9 cellular contexts compared by ENCODE assay signal in genomic region chr5:35856186-35857003, GRCh38. TPM values are rescaled to one million over a fixed set of nuclear protein-coding genes. Genes with fewer than 3 reads are reported as not detected.
DNase-seq lines count a peak whose midpoint lies in the region; ATAC-seq and TF ChIP-seq lines count a peak whose summit lies in the region.
"Had no signal": no experiment of that assay in that cellular context is flagged by ENCODE, and none has a peak within 500 bp of the region (broad histone marks: within the 10 kb centered on the region; RNA-seq: fewer than 3 reads in every experiment).

Gene IL7R (plus strand): TSS chr5:35856891. CDS start chr5:35856978, 87 bp downstream.

- H3K36me3 ChIP-seq in PC-3 (ENCODE audit: low read depth, low read length): 0 out of 2 replicates have a peak, but pooled peaks cover 8% of the 10 kb centered on the region
- H3K36me3 ChIP-seq in duodenal mucosa (ENCODE audit: control insufficient read depth in 1 of 2, insufficient read depth in 2 of 2, low read length in 2 of 2): no peaks in the 10 kb centered on the region
- no peaks in the 10 kb centered on the region for H3K36me3 ChIP-seq in uterus

- H3K4me1 Mint-ChIP-seq in activated CD8-positive, alpha-beta memory T cell treated with anti-CD3 and anti-CD28 coated beads, Interleukin-2, amount 10 ng/mL, durations not matched to agents 7 days and 5 days: peaks cover 95% of the 10 kb centered on the region

- peaks cover 65% of the 10 kb centered on the region for H3K4me1 ChIP-seq in PC-3 (ENCODE audit: insufficient read depth, low read length)
- H3K4me1 ChIP-seq in duodenal mucosa (ENCODE audit: control insufficient read depth in 1 of 2, insufficient read depth in 2 of 2, low read length in 2 of 2): peaks cover 3 to 4% of the 10 kb centered on the region in 2 donors
- H3K4me1 ChIP-seq in uterus: no peaks in the 10 kb centered on the region

- no peaks in the 10 kb centered on the region for H3K9me3 Mint-ChIP-seq in activated CD8-positive, alpha-beta memory T cell treated with anti-CD3 and anti-CD28 coated beads, Interleukin-2, amount 10 ng/mL, durations not matched to agents 7 days and 5 days (ENCODE audit: low read depth)

- H3K27me3 ChIP-seq in PC-3 (ENCODE audit: low read length) (no peaks in the 10 kb centered on the region), duodenal mucosa (ENCODE audit: control insufficient read depth in 1 of 2, insufficient read depth in 2 of 2, low read length in 2 of 2) (no peaks in the 10 kb centered on the region), uterus (no peaks in the 10 kb centered on the region)

- peaks cover 24% of the 10 kb centered on the region for H3K36me3 Mint-ChIP-seq in activated CD8-positive, alpha-beta memory T cell treated with anti-CD3 and anti-CD28 coated beads, Interleukin-2, amount 10 ng/mL, durations not matched to agents 7 days and 5 days

- H3K9me3 ChIP-seq in PC-3 (ENCODE audit: low read length) (no peaks in the 10 kb centered on the region), duodenal mucosa (ENCODE audit: control insufficient read depth in 1 of 2, low read length in 2 of 2) (no peaks in the 10 kb centered on the region), uterus (no peaks in the 10 kb centered on the region)

- no peaks in the 10 kb centered on the region for H4K20me1 ChIP-seq in PC-3 (ENCODE audit: low read length)

- H3K9ac ChIP-seq in PC-3 (ENCODE audit: low read length) (peak within 1 kb of the TSS; percentile 64), duodenal mucosa (ENCODE audit: low read depth in 1 of 2, low read length in 2 of 2) (peak within 1 kb of the TSS in 1 of 2 donors; percentile 28)

- H3K4me3 Mint-ChIP-seq in activated CD8-positive, alpha-beta memory T cell treated with anti-CD3 and anti-CD28 coated beads, Interleukin-2, amount 10 ng/mL, durations not matched to agents 7 days and 5 days: peak within 1 kb of the TSS; percentile 80

- intact Hi-C loops in PC-3 (cut with micrococcal nuclease): loop anchor here (1.0 to 5.0 kb wide), 5 partner anchors 68 to 239 kb away; partner anchors contain the start of gene SPEF2
- intact Hi-C loops in uterus (cut with DNase I; ENCODE audit: low total_unique reads): no loop called here

- H3K27me3 Mint-ChIP-seq in activated CD8-positive, alpha-beta memory T cell treated with anti-CD3 and anti-CD28 coated beads, Interleukin-2, amount 10 ng/mL, durations not matched to agents 7 days and 5 days: no peaks in the 10 kb centered on the region

- TF ChIP-seq CTCF in PC-3 (conservative IDR thresholded peaks at IDR 0.05; ENCODE audit: low read depth, low read length): no peak
- no peak for TF ChIP-seq CTCF in subcutaneous adipose tissue (IDR thresholded peaks at IDR 0.05; ENCODE audit: low read depth)
- TF ChIP-seq CTCF in uterus (IDR thresholded peaks at IDR 0.05): no peak

- CTCF ChIA-PET in activated CD8-positive, alpha-beta memory T cell treated with anti-CD3 and anti-CD28 coated beads, Interleukin-2, amount 10 ng/mL, durations not matched to agents 7 days and 5 days (lab: Charles Lee): interaction anchor here (1.0 to 8.7 kb wide), 5 partner anchors 48 to 239 kb away, joined by 3 to 55 read pairs (median 3); partner anchors contain the start of gene SPEF2
- CTCF ChIA-PET in PC-3 (lab: Charles Lee): interaction anchor here (0.7 kb wide), 1 partner anchor 117 kb away, joined by 3 read pairs; no protein-coding TSS in a partner anchor

- no peak for DNase-seq in activated CD8-positive, alpha-beta memory T cell treated with anti-CD3 and anti-CD28 coated beads, Interleukin-2, amount 10 ng/mL, durations not matched to agents 7 days and 5 days
- DNase-seq in activated CD8-positive, alpha-beta memory T cell treated with anti-CD3 and anti-CD28 coated beads, Interleukin-2, amount 50 U/mL, for 4 hours: no peak
- DNase-seq in PC-3: peak; percentile 54
- no peak for DNase-seq in uterus

- BruUV-seq in PC-3 (replicated peaks; lab: Mats Ljungman, UMichigan): no TSS peak

- H3K79me2 ChIP-seq in PC-3 (ENCODE audit: low read length): peaks cover 22% of the 10 kb centered on the region

- peak within 1 kb of the TSS; percentile 76 for H3K4me2 ChIP-seq in PC-3 (ENCODE audit: low read length)

- H3K4me3 ChIP-seq in PC-3 (ENCODE audit: low read length) (peak within 1 kb of the TSS; percentile 54), duodenal mucosa (ENCODE audit: low read depth in 1 of 2, low read length in 2 of 2) (peak within 1 kb of the TSS; percentile 5 to 13), uterus (no peak within 1 kb of the TSS)

- peak within 1 kb of the TSS; percentile 46 for H2AFZ ChIP-seq in PC-3 (ENCODE audit: low read length)

- no peaks in the 10 kb centered on the region for H3K9me2 ChIP-seq in PC-3 (replicated peaks; ENCODE audit: low read length)

- POLR2A ChIA-PET in PC-3 (lab: Charles Lee; ENCODE audit: unreplicated experiment): no interaction called here

- ATAC-seq in activated CD8-positive, alpha-beta memory T cell treated with anti-CD3 and anti-CD28 coated beads, Interleukin-2, amount 10 ng/mL, durations not matched to agents 7 days and 5 days: peak; percentile 73
- ATAC-seq in PC-3: peak; percentile 37
- ATAC-seq in HG03025 (IDR thresholded peaks at IDR 0.05; ENCODE audit: low FRiP score, unreplicated experiment): no peak
- no peak for ATAC-seq in GM21528 (IDR thresholded peaks at IDR 0.05; ENCODE audit: low FRiP score, unreplicated experiment)

- peaks cover 7% of the 10 kb centered on the region for H3F3A ChIP-seq in PC-3 (ENCODE audit: low read length, unreplicated experiment)

- TF ChIP-seq POLR2A in uterus (IDR thresholded peaks at IDR 0.05): no peak

- H3K27ac ChIP-seq in PC-3 (ENCODE audit: low read length) (peak within 1 kb of the TSS; percentile 91), duodenal mucosa (ENCODE audit: low read depth, low read length) (no peak within 1 kb of the TSS), uterus (no peak within 1 kb of the TSS)
- H3K27ac ChIP-seq: C4-2B had no signal

- H3K27ac Mint-ChIP-seq in activated CD8-positive, alpha-beta memory T cell treated with anti-CD3 and anti-CD28 coated beads, Interleukin-2, amount 10 ng/mL, durations not matched to agents 7 days and 5 days: peak within 1 kb of the TSS; percentile 96

RNA-seq across cellular contexts. Expression of gene IL7R, which starts in this region (rescaled TPM):
- 10 to 100 TPM; 10.4 to 30.7 TPM for total RNA-seq in activated CD8-positive, alpha-beta memory T cell treated with anti-CD3 and anti-CD28 coated beads, Interleukin-2, amount 10 ng/mL, durations not matched to agents 7 days and 5 days
- 7.1 and 7.4 TPM in 2 replicates for total RNA-seq in PC-3 (2014; rRNA removed)
- 10 to 100 TPM in 3 of 4 donors, 1 to 10 TPM in 1; 3.8 to 28.0 (median 14.3) TPM for total RNA-seq in subcutaneous adipose tissue
- 1 to 10 TPM; 1.3 to 5.4 (median 3.8) TPM for total RNA-seq in uterus

Comparison
In these comparisons a context has a peak if more than half of its experiments do, and no peak if none do; other contexts are left out.
1. ATAC-seq: peak in activated CD8-positive, alpha-beta memory T cell treated with anti-CD3 and anti-CD28 coated beads, Interleukin-2, amount 10 ng/mL, durations not matched to agents 7 days and 5 days (single experiment) and PC-3 (single experiment); none in HG03025 (single experiment) and GM21528 (single experiment).
2. H3K4me3 ChIP-seq: peak in PC-3 (single experiment) and duodenal mucosa (2 of 2); none in uterus (0 of 2).